In genomic region chr6:1575213-1576041, GRCh38 we compare ENCODE assay signal across 11 cellular contexts. TPM values are rescaled to one million over a fixed set of nuclear protein-coding genes. Genes with fewer than 3 reads are reported as not detected.
DNase-seq lines count a peak whose midpoint lies in the region; ATAC-seq and TF ChIP-seq lines count a peak whose summit lies in the region.
"Had no signal": no experiment of that assay in that cellular context is flagged by ENCODE, and none has a peak within 500 bp of the region (broad histone marks: within the 10 kb centered on the region; RNA-seq: fewer than 3 reads in every experiment).

No MANE protein-coding gene starts in this region.

- H3K27ac ChIP-seq in caudate nucleus (ENCODE audit: low read depth, low read length): peak overlapping the region; percentile 61
- H3K27ac ChIP-seq in lung (ENCODE audit: low read depth in 1 of 2, low read length in 1 of 2): peak overlapping the region in 1 of 2 donors; percentile 37
- peak overlapping the region; percentile 78 for H3K27ac ChIP-seq in suprapubic skin
- H3K27ac ChIP-seq: vagina had no signal

- no peaks in the 10 kb centered on the region for H3K4me1 Mint-ChIP-seq in natural killer cell

- no peaks in the 10 kb centered on the region for H3K36me3 ChIP-seq in lung (ENCODE audit: control insufficient read depth in 2 of 2, insufficient read depth in 2 of 2, low read length in 2 of 2)
- no peaks in the 10 kb centered on the region for H3K36me3 ChIP-seq in suprapubic skin
- H3K36me3 ChIP-seq in HAP-1 (replicated peaks): no peaks in the 10 kb centered on the region
- H3K36me3 ChIP-seq: vagina had no signal

- TF ChIP-seq CTCF in lung (IDR thresholded peaks at IDR 0.05; ENCODE audit: control extremely low read depth, extremely low read depth) (no peak), suprapubic skin (IDR thresholded peaks at IDR 0.05) (no peak), natural killer cell (IDR thresholded peaks at IDR 0.05) (no peak)

- H3K27me3 Mint-ChIP-seq in natural killer cell (ENCODE audit: low read depth in 2 of 2): peaks cover 0 to 12% of the 10 kb centered on the region in 2 donors

- TF ChIP-seq POLR2A in suprapubic skin (IDR thresholded peaks at IDR 0.05) (no peak), erythroblast (IDR thresholded peaks at IDR 0.05; ENCODE audit: low read length) (no peak)

- intact Hi-C loops in natural killer cell (cut with micrococcal nuclease): no loop called here

- H3K4me3 Mint-ChIP-seq in natural killer cell: no peak overlapping the region
- H3K4me3 Mint-ChIP-seq: activated B cell treated with CpG ODN at 0.5 μM for 24 hours had no signal

- peaks cover 2 to 14% of the 10 kb centered on the region in 2 donors for H3K9me3 Mint-ChIP-seq in natural killer cell

- H3K9me3 ChIP-seq in lung (ENCODE audit: control insufficient read depth in 2 of 2, insufficient read depth in 1 of 2, low read length in 1 of 2) (peaks cover 5 to 7% of the 10 kb centered on the region in 2 donors), suprapubic skin (peaks cover 3% of the 10 kb centered on the region), HAP-1 (no peaks in the 10 kb centered on the region)
- H3K9me3 ChIP-seq: vagina had no signal

- H3K36me3 Mint-ChIP-seq in natural killer cell: peaks cover 22% of the 10 kb centered on the region

- in situ Hi-C loops in HAP-1 (cut with MboI; ENCODE audit: low sequenced_read_pairs): loop anchor here (25.0 kb wide), 2 partner anchors 887 to 1162 kb away; no protein-coding TSS in a partner anchor

- 52 to 70% methylated on average over 16 of the region's 16 CpGs for WGBS in lung, 2 donors
- 56% methylated on average over 15 of the region's 16 CpGs for whole genome bisulfite sequencing in suprapubic skin

- ATAC-seq in HG03432 (IDR thresholded peaks at IDR 0.05; ENCODE audit: unreplicated experiment): peak; percentile 66
- ATAC-seq in lung (ENCODE audit: insufficient read depth, low FRiP score): peak; percentile 13
- no peak for ATAC-seq in natural killer cell

- TF ChIP-seq EP300 in suprapubic skin (IDR thresholded peaks at IDR 0.05): no peak

- H3K4me3 ChIP-seq in lung (no peak overlapping the region), suprapubic skin (no peak overlapping the region), HAP-1 (no peak overlapping the region)
- H3K4me3 ChIP-seq: vagina had no signal

- DNase-seq in caudate nucleus (lab: John Stamatoyannopoulos, UW): peak in 15 of 61 donors; percentile 6 to 72 (median 32)
- DNase-seq in lung (ENCODE audit: low spot score): no peak
- no peak for DNase-seq in suprapubic skin (ENCODE audit: low spot score in 2 of 2)
- no peak for DNase-seq in HAP-1 (ENCODE audit: low spot score in 2 of 2)
- no peak for DNase-seq in natural killer cell
- DNase-seq in effector CD8-positive, alpha-beta T cell (lab: John Stamatoyannopoulos, UW): no peak
- no peak for DNase-seq in erythroblast (lab: John Stamatoyannopoulos, UW)
- DNase-seq: activated B cell treated with CpG ODN at 0.5 μM for 24 hours; NK-92 treated with Interleukin-12 subunit alpha and Interleukin-12 subunit beta, amount 100 ng/mL, for 24 hours had no signal

- no peak overlapping the region for H3K27ac Mint-ChIP-seq in natural killer cell
- H3K27ac Mint-ChIP-seq: activated B cell treated with CpG ODN at 0.5 μM for 24 hours had no signal

- H3K4me1 ChIP-seq in lung (ENCODE audit: control insufficient read depth in 2 of 2, insufficient read depth in 2 of 2, low read length in 2 of 2) (peaks cover 0 to 2% of the 10 kb centered on the region in 2 donors), suprapubic skin (peaks cover 27% of the 10 kb centered on the region), HAP-1 (no peaks in the 10 kb centered on the region)
- H3K4me1 ChIP-seq: vagina had no signal

- H3K27me3 ChIP-seq in lung (ENCODE audit: control insufficient read depth, insufficient read depth) (no peaks in the 10 kb centered on the region), suprapubic skin (no peaks in the 10 kb centered on the region), HAP-1 (ENCODE audit: low read depth) (no peaks in the 10 kb centered on the region)
- H3K27me3 ChIP-seq: vagina had no signal

RNA-seq across cellular contexts. Expression of gene FOXC1, which starts 34.3 kb away (rescaled TPM):
- total RNA-seq in lung (1 to 10 TPM; 2.7 to 6.2 TPM), suprapubic skin (10 to 100 TPM; 14.5 to 35.8 (median 21.4) TPM), natural killer cell (under 1 TPM in 2 of 3 donors, not detected in 1; 0.16 to 0.21 TPM)
- polyA plus RNA-seq in lung: 1 to 10 TPM; 1.4 to 2.2 TPM

Comparison
In these comparisons a context has a peak if more than half of its experiments do, and no peak if none do; other contexts are left out.
1. ATAC-seq: peak in HG03432 (single experiment) and lung (single experiment); none in natural killer cell (0 of 3).